In genomic region chr10:99932203-99932957, GRCh38 we compare ENCODE assay signal across 7 cellular contexts.
A peak's percentile ranks its signal among the peaks of the same experiment; 100 is the strongest.
DNase-seq lines count a peak whose midpoint lies in the region; ATAC-seq, FAIRE-seq and TF ChIP-seq lines count a peak whose summit lies in the region.
"Not testable (repeated sequence)": the region's sequence is repeated elsewhere in the genome, so short reads cannot be mapped to it uniquely, and the experiment has no call there.

No MANE protein-coding gene starts in this region.

- ATAC-seq in body of pancreas: not testable (repeated sequence)

- peaks cover 11% of the 10 kb centered on the region for H3K4me1 ChIP-seq in body of pancreas
- peaks cover 25 to 48% (median 30%) of the 10 kb centered on the region in 3 donors for H3K4me1 ChIP-seq in esophagus squamous epithelium
- H3K4me1 ChIP-seq in keratinocyte (ENCODE audit: control insufficient read depth, extremely low read depth, insufficient read depth, low read length): peaks cover 40% of the 10 kb centered on the region
- H3K4me1 ChIP-seq in stomach: peaks cover 6 to 39% (median 23%) of the 10 kb centered on the region in 4 donors

- TF ChIP-seq POLR2A in GM12892 (IDR thresholded peaks at IDR 0.05; ENCODE audit: low read depth, low read length); body of pancreas (IDR thresholded peaks at IDR 0.05); esophagus squamous epithelium (IDR thresholded peaks at IDR 0.05); stomach (IDR thresholded peaks at IDR 0.05): not testable (repeated sequence)

- peak overlapping the region; percentile 62 for H3K27ac Mint-ChIP-seq in nephron progenitor cell

- not testable (repeated sequence) for H3K27me3 Mint-ChIP-seq in nephron progenitor cell (ENCODE audit: low read depth, poor library complexity)

- H3K79me2 ChIP-seq in keratinocyte (ENCODE audit: control insufficient read depth, insufficient read depth, low read length): peaks cover 45% of the 10 kb centered on the region

- FAIRE-seq in GM12892 (lab: Jason Lieb, UNC): peak; percentile 48
- peak; percentile 99 for FAIRE-seq in keratinocyte (lab: Jason Lieb, UNC)

- H3K4me2 ChIP-seq in keratinocyte (ENCODE audit: control insufficient read depth, extremely low read depth, insufficient read depth, low read depth, low read length): peak overlapping the region; percentile 94

- DNase-seq in GM12892 (ENCODE audit: insufficient read length); body of pancreas; esophagus squamous epithelium (lab: John Stamatoyannopoulos, UW); keratinocyte (ENCODE audit: low read depth, low spot score); nephron progenitor cell; stomach: not testable (repeated sequence)
- DNase-seq in NCI-H146 (lab: John Stamatoyannopoulos, UW): peak; percentile 21

- not testable (repeated sequence) for H3K9me1 ChIP-seq in keratinocyte (ENCODE audit: control insufficient read depth, extremely low read depth, insufficient read depth, low read length)

- not testable (repeated sequence) for H4K20me1 ChIP-seq in keratinocyte (ENCODE audit: control insufficient read depth, extremely low read depth, insufficient read depth, low read length)

- H3K36me3 Mint-ChIP-seq in nephron progenitor cell (ENCODE audit: low read depth): not testable (repeated sequence)

- not testable (repeated sequence) for H3K36me3 ChIP-seq in body of pancreas (replicated peaks in 1 of 2; ENCODE audit: insufficient read depth in 1 of 2, low read depth in 2 of 2); esophagus squamous epithelium; keratinocyte (ENCODE audit: control insufficient read depth in 2 of 2, extremely low read depth in 1 of 2, insufficient read depth in 2 of 2, low read length in 2 of 2); stomach

- dilution Hi-C loops in keratinocyte (cut with MboI; ENCODE audit: extremely low pct_ligation_motif_present, low sequenced_read_pairs): not testable (repeated sequence)

- peaks cover 43% of the 10 kb centered on the region for H3K4me1 Mint-ChIP-seq in nephron progenitor cell

- not testable (repeated sequence) for TF ChIP-seq CTCF in body of pancreas (IDR thresholded peaks at IDR 0.05); esophagus squamous epithelium (IDR thresholded peaks at IDR 0.05); keratinocyte (optimal IDR thresholded peaks at IDR 0.05 in 1 of 3, IDR thresholded peaks at IDR 0.05 in 1 of 3, conservative IDR thresholded peaks at IDR 0.05 in 1 of 3; ENCODE audit: extremely low read depth in 1 of 3, insufficient read depth in 2 of 3, low read length in 3 of 3); nephron progenitor cell (IDR thresholded peaks at IDR 0.05); stomach (IDR thresholded peaks at IDR 0.05)

- not testable (repeated sequence) for H3K4me3 ChIP-seq in body of pancreas; esophagus squamous epithelium; keratinocyte (ENCODE audit: control insufficient read depth in 2 of 3, extremely low read depth in 1 of 3, insufficient read depth in 2 of 3, low read depth in 1 of 3, low read length in 3 of 3); stomach

- 49 to 55% methylated on average over 3 to 4 of the region's 7 CpGs for WGBS in body of pancreas, 2 donors
- WGBS in esophagus squamous epithelium, 2 donors: 70 to 77% methylated on average over 3 of the region's 7 CpGs
- 42 to 71% (median 47%) methylated on average over 2 to 4 of the region's 7 CpGs for WGBS in stomach, 5 donors

- H3K9me3 Mint-ChIP-seq in nephron progenitor cell: not testable (repeated sequence)

- intact Hi-C loops in body of pancreas (cut with DNase I); esophagus squamous epithelium (cut with DNase I); stomach (cut with DNase I; ENCODE audit: low total_unique reads): not testable (repeated sequence)

- not testable (repeated sequence) for TF ChIP-seq EP300 in stomach (IDR thresholded peaks at IDR 0.05)

- not testable (repeated sequence) for H3K27me3 ChIP-seq in body of pancreas; esophagus squamous epithelium; keratinocyte (ENCODE audit: control insufficient read depth, extremely low read depth, insufficient read depth, low read length); stomach

- H3K27ac ChIP-seq in body of pancreas: peak overlapping the region; percentile 71 to 95 (median 87)
- H3K27ac ChIP-seq in esophagus squamous epithelium: peak overlapping the region; percentile 39 to 85 (median 76)
- peak overlapping the region; percentile 96 for H3K27ac ChIP-seq in keratinocyte (ENCODE audit: control insufficient read depth, insufficient read depth, low read length)
- peak overlapping the region; percentile 55 to 89 (median 81) for H3K27ac ChIP-seq in stomach

- not testable (repeated sequence) for H3K9ac ChIP-seq in keratinocyte (ENCODE audit: control insufficient read depth, extremely low read depth, insufficient read depth, low read length)

- H3K9me3 ChIP-seq in body of pancreas; esophagus squamous epithelium; keratinocyte (ENCODE audit: control insufficient read depth, low read depth, low read length); stomach: not testable (repeated sequence)

- not testable (repeated sequence) for H2AFZ ChIP-seq in keratinocyte (ENCODE audit: control insufficient read depth, low read length)

- H3K4me3 Mint-ChIP-seq in nephron progenitor cell: not testable (repeated sequence)
